ENCODE assay signal across 1 cellular context in the genomic region with DNA sequence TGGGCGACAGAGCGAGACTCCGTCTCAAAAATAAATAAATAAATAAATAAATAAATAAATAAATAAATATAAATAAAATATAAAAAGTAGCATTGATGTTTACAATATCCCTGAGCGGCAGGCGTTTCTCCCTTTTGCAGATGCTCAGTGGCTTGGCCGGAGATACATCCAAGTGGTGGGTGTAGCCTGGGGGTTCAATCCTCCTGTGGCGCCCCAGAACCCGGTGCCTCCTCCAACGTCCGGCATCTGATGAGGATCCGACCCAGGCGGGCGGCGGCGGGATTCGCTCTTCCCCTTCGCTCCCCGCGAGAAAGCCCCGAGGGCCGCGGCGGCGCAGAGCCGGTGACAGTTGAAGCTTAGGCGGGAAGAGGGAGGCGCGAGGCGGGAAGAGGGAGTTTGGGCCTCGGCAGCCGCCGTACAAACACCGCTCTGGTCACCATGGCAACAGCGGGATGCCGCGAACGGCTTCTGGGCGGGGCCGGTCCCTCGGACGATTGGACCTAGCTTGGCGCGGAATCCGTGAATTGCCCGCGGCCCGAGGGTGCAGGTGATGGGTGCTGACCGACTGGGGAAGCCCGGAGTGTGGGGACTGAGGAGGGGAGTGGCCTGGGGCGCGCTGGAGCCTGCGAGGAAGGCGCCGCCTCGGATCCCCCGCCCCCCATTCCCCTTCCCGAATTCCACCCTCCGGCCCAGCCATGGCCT.
A peak's percentile ranks its signal among the peaks of the same experiment; 100 is the strongest.
TF ChIP-seq lines count a peak whose summit lies in the region.

No MANE protein-coding gene starts in this region.

TF ChIP-seq in K562, 482 proteins besides CTCF, POLR2A, EP300 and RAD21 (continued from another document and continues in another):
- TF ChIP-seq E4F1 (CRISPR knock-in tag; IDR thresholded peaks at IDR 0.05; ENCODE audit: borderline replicate concordance) (no peak), ZC3H4 (CRISPR knock-in tag; IDR thresholded peaks at IDR 0.05; ENCODE audit: borderline replicate concordance) (no peak), BDP1 (IDR thresholded peaks at IDR 0.05; ENCODE audit: insufficient read depth, insufficient read length) (no peak), KLF1 (tag; IDR thresholded peaks at IDR 0.05) (no peak), ELF4 (CRISPR knock-in tag; IDR thresholded peaks at IDR 0.05) (no peak), XRCC3 (IDR thresholded peaks at IDR 0.05) (no peak), ZNF668 (CRISPR knock-in tag; IDR thresholded peaks at IDR 0.05) (no peak), TRIM24 (IDR thresholded peaks at IDR 0.05) (peak; percentile 94 to 97), MYC (IDR thresholded peaks at IDR 0.05; ENCODE audit: low read depth, low read length) (peak; percentile 61; the same call in 1 of the 2 replicates), MYC (CRISPR knock-in tag; IDR thresholded peaks at IDR 0.05; ENCODE audit: borderline replicate concordance, low read depth) (peak; percentile 49; the same call in 1 of the 2 replicates), ZNF76 (CRISPR knock-in tag; IDR thresholded peaks at IDR 0.05; ENCODE audit: borderline replicate concordance) (no peak), NFYB (IDR thresholded peaks at IDR 0.05; ENCODE audit: extremely low read depth, insufficient read length) (no peak), MTF1 (CRISPR knock-in tag; IDR thresholded peaks at IDR 0.05; ENCODE audit: borderline replicate concordance) (no peak), TAF7 (tag; IDR thresholded peaks at IDR 0.05) (no peak), NCOR1 (IDR thresholded peaks at IDR 0.05) (no peak; the same call in 1 of the 2 replicates), DIDO1 (tag; IDR thresholded peaks at IDR 0.05; ENCODE audit: low read depth) (no peak), ZNF778 (CRISPR knock-in tag; IDR thresholded peaks at IDR 0.05) (no peak), CCAR2 (IDR thresholded peaks at IDR 0.05; ENCODE audit: low read depth, low read length) (no peak), ZNF512 (tag; IDR thresholded peaks at IDR 0.05) (no peak), FOXA3 (CRISPR knock-in tag; conservative IDR thresholded peaks at IDR 0.05 in 1 of 2, IDR thresholded peaks at IDR 0.05 in 1 of 2) (peak in 1 of 2 experiments; percentile 81; a peak in 1 of 4 replicates), TCF3 (CRISPR knock-in tag; IDR thresholded peaks at IDR 0.05) (peak; percentile 42; the same call in 1 of the 2 replicates), ZNF740 (CRISPR knock-in tag; IDR thresholded peaks at IDR 0.05) (no peak; the same call in 1 of the 2 replicates), ZNF740 (tag; IDR thresholded peaks at IDR 0.05) (no peak)
- TF ChIP-seq, protein P1, sequence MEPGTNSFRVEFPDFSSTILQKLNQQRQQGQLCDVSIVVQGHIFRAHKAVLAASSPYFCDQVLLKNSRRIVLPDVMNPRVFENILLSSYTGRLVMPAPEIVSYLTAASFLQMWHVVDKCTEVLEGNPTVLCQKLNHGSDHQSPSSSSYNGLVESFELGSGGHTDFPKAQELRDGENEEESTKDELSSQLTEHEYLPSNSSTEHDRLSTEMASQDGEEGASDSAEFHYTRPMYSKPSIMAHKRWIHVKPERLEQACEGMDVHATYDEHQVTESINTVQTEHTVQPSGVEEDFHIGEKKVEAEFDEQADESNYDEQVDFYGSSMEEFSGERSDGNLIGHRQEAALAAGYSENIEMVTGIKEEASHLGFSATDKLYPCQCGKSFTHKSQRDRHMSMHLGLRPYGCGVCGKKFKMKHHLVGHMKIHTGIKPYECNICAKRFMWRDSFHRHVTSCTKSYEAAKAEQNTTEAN (CRISPR knock-in tag; IDR thresholded peaks at IDR 0.05): 0 out of 2 replicates have a peak, but pooled peaks have one; percentile 23
- TF ChIP-seq, protein P2, sequence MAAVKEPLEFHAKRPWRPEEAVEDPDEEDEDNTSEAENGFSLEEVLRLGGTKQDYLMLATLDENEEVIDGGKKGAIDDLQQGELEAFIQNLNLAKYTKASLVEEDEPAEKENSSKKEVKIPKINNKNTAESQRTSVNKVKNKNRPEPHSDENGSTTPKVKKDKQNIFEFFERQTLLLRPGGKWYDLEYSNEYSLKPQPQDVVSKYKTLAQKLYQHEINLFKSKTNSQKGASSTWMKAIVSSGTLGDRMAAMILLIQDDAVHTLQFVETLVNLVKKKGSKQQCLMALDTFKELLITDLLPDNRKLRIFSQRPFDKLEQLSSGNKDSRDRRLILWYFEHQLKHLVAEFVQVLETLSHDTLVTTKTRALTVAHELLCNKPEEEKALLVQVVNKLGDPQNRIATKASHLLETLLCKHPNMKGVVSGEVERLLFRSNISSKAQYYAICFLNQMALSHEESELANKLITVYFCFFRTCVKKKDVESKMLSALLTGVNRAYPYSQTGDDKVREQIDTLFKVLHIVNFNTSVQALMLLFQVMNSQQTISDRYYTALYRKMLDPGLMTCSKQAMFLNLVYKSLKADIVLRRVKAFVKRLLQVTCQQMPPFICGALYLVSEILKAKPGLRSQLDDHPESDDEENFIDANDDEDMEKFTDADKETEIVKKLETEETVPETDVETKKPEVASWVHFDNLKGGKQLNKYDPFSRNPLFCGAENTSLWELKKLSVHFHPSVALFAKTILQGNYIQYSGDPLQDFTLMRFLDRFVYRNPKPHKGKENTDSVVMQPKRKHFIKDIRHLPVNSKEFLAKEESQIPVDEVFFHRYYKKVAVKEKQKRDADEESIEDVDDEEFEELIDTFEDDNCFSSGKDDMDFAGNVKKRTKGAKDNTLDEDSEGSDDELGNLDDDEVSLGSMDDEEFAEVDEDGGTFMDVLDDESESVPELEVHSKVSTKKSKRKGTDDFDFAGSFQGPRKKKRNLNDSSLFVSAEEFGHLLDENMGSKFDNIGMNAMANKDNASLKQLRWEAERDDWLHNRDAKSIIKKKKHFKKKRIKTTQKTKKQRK (IDR thresholded peaks at IDR 0.05; ENCODE audit: borderline replicate concordance, low read depth, low read length): no peak
- TF ChIP-seq, protein P3, sequence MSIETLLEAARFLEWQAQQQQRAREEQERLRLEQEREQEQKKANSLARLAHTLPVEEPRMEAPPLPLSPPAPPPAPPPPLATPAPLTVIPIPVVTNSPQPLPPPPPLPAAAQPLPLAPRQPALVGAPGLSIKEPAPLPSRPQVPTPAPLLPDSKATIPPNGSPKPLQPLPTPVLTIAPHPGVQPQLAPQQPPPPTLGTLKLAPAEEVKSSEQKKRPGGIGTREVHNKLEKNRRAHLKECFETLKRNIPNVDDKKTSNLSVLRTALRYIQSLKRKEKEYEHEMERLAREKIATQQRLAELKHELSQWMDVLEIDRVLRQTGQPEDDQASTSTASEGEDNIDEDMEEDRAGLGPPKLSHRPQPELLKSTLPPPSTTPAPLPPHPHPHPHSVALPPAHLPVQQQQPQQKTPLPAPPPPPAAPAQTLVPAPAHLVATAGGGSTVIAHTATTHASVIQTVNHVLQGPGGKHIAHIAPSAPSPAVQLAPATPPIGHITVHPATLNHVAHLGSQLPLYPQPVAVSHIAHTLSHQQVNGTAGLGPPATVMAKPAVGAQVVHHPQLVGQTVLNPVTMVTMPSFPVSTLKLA (conservative IDR thresholded peaks at IDR 0.05): peak; percentile 60 to 88
- TF ChIP-seq, protein P4, sequence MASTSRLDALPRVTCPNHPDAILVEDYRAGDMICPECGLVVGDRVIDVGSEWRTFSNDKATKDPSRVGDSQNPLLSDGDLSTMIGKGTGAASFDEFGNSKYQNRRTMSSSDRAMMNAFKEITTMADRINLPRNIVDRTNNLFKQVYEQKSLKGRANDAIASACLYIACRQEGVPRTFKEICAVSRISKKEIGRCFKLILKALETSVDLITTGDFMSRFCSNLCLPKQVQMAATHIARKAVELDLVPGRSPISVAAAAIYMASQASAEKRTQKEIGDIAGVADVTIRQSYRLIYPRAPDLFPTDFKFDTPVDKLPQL (IDR thresholded peaks at IDR 0.05; ENCODE audit: extremely low read depth, insufficient read length): no peak
- TF ChIP-seq, protein P5, sequence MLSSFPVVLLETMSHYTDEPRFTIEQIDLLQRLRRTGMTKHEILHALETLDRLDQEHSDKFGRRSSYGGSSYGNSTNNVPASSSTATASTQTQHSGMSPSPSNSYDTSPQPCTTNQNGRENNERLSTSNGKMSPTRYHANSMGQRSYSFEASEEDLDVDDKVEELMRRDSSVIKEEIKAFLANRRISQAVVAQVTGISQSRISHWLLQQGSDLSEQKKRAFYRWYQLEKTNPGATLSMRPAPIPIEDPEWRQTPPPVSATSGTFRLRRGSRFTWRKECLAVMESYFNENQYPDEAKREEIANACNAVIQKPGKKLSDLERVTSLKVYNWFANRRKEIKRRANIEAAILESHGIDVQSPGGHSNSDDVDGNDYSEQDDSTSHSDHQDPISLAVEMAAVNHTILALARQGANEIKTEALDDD (IDR thresholded peaks at IDR 0.05): no peak
- TF ChIP-seq, protein P6, sequence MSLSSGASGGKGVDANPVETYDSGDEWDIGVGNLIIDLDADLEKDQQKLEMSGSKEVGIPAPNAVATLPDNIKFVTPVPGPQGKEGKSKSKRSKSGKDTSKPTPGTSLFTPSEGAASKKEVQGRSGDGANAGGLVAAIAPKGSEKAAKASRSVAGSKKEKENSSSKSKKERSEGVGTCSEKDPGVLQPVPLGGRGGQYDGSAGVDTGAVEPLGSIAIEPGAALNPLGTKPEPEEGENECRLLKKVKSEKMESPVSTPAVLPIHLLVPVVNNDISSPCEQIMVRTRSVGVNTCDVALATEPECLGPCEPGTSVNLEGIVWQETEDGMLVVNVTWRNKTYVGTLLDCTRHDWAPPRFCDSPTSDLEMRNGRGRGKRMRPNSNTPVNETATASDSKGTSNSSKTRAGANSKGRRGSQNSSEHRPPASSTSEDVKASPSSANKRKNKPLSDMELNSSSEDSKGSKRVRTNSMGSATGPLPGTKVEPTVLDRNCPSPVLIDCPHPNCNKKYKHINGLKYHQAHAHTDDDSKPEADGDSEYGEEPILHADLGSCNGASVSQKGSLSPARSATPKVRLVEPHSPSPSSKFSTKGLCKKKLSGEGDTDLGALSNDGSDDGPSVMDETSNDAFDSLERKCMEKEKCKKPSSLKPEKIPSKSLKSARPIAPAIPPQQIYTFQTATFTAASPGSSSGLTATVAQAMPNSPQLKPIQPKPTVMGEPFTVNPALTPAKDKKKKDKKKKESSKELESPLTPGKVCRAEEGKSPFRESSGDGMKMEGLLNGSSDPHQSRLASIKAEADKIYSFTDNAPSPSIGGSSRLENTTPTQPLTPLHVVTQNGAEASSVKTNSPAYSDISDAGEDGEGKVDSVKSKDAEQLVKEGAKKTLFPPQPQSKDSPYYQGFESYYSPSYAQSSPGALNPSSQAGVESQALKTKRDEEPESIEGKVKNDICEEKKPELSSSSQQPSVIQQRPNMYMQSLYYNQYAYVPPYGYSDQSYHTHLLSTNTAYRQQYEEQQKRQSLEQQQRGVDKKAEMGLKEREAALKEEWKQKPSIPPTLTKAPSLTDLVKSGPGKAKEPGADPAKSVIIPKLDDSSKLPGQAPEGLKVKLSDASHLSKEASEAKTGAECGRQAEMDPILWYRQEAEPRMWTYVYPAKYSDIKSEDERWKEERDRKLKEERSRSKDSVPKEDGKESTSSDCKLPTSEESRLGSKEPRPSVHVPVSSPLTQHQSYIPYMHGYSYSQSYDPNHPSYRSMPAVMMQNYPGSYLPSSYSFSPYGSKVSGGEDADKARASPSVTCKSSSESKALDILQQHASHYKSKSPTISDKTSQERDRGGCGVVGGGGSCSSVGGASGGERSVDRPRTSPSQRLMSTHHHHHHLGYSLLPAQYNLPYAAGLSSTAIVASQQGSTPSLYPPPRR (CRISPR knock-in tag; IDR thresholded peaks at IDR 0.05; ENCODE audit: borderline replicate concordance): no peak; the same call in 1 of the 2 replicates
